Comparison of ENCODE assay signal across 8 cellular contexts in the genomic region with DNA sequence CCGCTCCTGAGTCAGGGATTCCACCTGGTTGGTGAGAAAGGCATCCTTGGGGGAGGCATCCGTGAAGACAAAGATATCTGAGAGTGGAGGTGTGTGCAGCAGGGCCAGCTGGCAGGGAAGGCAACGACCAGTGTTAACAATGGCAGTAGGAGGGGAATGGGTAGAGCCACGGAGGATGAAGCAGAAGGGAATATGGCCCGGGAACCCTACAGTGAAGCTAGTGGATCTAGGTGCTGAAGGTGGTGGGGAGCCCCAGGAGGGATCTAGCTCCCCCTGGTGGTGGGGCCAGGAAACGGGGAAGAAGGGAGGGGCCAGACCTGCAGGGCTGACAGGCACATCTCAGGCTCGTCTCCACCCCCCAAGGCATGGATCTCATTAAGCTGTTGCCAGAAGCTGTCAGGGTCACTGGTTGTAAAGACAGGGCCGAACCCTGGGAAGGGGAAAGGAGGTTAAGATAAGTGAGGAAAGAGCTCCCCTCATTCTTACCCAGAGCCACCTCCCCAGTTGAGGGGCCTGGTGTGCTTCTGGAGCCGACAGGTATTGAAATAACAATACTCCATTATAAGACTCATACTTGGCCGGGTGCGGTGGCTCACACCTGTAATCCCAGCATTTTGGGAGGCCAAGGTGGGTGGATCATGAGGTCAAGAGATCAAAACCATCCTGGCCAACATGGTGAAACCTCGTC. TPM values are rescaled to one million over a fixed set of nuclear protein-coding genes. Genes with fewer than 3 reads are reported as not detected.
DNase-seq lines count a peak whose midpoint lies in the region; ATAC-seq, FAIRE-seq and TF ChIP-seq lines count a peak whose summit lies in the region.

No MANE protein-coding gene starts in this region.

- 42 to 60% methylated on average over 7 to 10 of the region's 12 CpGs for WGBS in gastroesophageal sphincter (ENCODE audit: low coverage in 1 of 2), 2 donors

- peaks cover 0 to 15% (median 3%) of the 10 kb centered on the region in 3 donors for H3K4me1 ChIP-seq in gastroesophageal sphincter

- CTCF ChIA-PET in RWPE1 (lab: Yijun Ruan, JAX), result interaction anchor here (0.5 to 2.1 kb wide), 22 partner anchors 9 to 787 kb away, joined by 3 to 11 read pairs (median 4); partner anchors contain the start of genes LSM2, LY6G5C, LY6G6C and MSH5

- TF ChIP-seq EP300 in gastroesophageal sphincter (IDR thresholded peaks at IDR 0.05), result no peak

- ATAC-seq in gastroesophageal sphincter, result peak; percentile 51
- no peak for ATAC-seq in GM19351 (IDR thresholded peaks at IDR 0.05; ENCODE audit: unreplicated experiment)
- ATAC-seq in HG03108 (IDR thresholded peaks at IDR 0.05; ENCODE audit: unreplicated experiment), result no peak

- TF ChIP-seq POLR2A in gastroesophageal sphincter (IDR thresholded peaks at IDR 0.05), result no peak

- POLR2A ChIA-PET in RWPE1 (lab: Yijun Ruan, JAX; ENCODE audit: low non-redundant PET), result no interaction called here

- H3K9me3 ChIP-seq in gastroesophageal sphincter, result no peaks in the 10 kb centered on the region

- DNase-seq in COLO829 (ENCODE audit: low spot score), result peak; percentile 95
- peak; percentile 89 for DNase-seq in HTR-8/SVneo (ENCODE audit: insufficient read length, low spot score)
- peak; percentile 85 for DNase-seq in RWPE1 (ENCODE audit: low spot score)
- DNase-seq in activated T-helper 1 cell treated with anti-CD3 and anti-CD28 coated beads, Interleukin-2, amount 50 U/mL, for 16 hours (ENCODE audit: low read depth in 1 of 2, low spot score in 1 of 2), result peak; percentile 62 to 64
- peak; percentile 29 for DNase-seq in retina

- TF ChIP-seq CTCF in RWPE1 (conservative IDR thresholded peaks at IDR 0.05; ENCODE audit: low read depth) (peak; percentile 36; the same call in 1 of the 2 replicates), gastroesophageal sphincter (IDR thresholded peaks at IDR 0.05) (peak in 3 of 4 experiments; percentile 68 to 87 (median 75))

- no peak overlapping the region for H3K4me3 ChIP-seq in gastroesophageal sphincter

- H3K36me3 ChIP-seq in gastroesophageal sphincter, result no peaks in the 10 kb centered on the region

- H3K27ac ChIP-seq in RWPE1 (peak overlapping the region; percentile 23; the same call in 1 of the 2 replicates), gastroesophageal sphincter (no peak overlapping the region)

- H3K27me3 ChIP-seq in gastroesophageal sphincter, result no peaks in the 10 kb centered on the region

- peak; percentile 55 for FAIRE-seq in HTR-8/SVneo (lab: Jason Lieb, UNC)

RNA-seq across cellular contexts. Expression of gene VWA7, which starts 7.3 kb away (rescaled TPM):
- total RNA-seq in gastroesophageal sphincter, result under 1 TPM; 0.12 to 0.54 (median 0.31) TPM

RNA-seq across cellular contexts. Expression of gene SAPCD1, which starts 7.4 kb away (rescaled TPM):
- total RNA-seq in gastroesophageal sphincter, result 1 to 10 TPM in 1 of 4 donors, under 1 TPM in 1, not detected in 2; 0.93 to 1.1 TPM

RNA-seq across cellular contexts. Expression of gene VARS1, which starts 25.7 kb away (rescaled TPM):
- 10 to 100 TPM; 25.4 to 50.6 (median 29.9) TPM for total RNA-seq in gastroesophageal sphincter

RNA-seq across cellular contexts. Expression of gene MSH5, which starts 30.0 kb away (rescaled TPM):
- 10 to 100 TPM in 1 of 4 donors, 1 to 10 TPM in 3; 1.9 to 12.7 (median 6.7) TPM for total RNA-seq in gastroesophageal sphincter

RNA-seq across cellular contexts. Expression of gene CLIC1, which starts 33.5 kb away (rescaled TPM):
- total RNA-seq in gastroesophageal sphincter, result 100 to 1,000 TPM; 191 to 427 (median 276) TPM

Comparison
In these comparisons a context has a peak if more than half of its experiments do, and no peak if none do; other contexts are left out.
1. DNase-seq: peak in every context shown above with its lines; median percentile 95 in COLO829; 89 in HTR-8/SVneo; 85 in RWPE1; 63 in activated T-helper 1 cell treated with anti-CD3 and anti-CD28 coated beads, Interleukin-2, amount 50 U/mL, for 16 hours; 29 in retina.